In the genomic region with DNA sequence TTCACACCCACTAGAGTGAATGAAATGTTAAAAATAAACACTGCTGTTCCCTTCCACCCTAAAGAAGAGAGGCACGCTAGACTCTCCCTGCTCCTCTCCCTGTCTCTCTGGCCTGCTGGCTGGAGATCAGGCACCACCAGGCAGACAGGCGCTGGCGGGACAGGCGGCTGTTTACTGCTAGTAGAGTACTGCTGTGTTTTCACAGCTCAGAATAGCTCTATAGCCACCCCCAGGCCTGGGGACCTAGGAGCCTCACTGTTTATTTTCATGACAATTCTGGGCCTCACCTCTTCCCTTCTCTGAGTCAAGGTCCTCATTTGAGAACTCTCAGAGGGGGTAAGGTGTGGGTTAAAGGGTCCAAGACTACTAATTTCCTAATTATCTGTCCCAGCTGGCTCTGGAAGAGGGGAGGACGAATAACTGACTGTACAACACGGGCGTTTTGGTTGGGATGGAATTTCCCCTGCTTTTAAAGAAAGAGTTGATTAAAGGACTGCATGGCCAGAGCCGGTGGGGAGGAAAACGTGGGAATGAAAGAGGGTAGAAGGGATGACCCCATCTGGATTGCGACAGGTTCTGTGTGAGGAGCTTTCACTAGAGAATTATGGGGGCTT, we compare ENCODE assay signal across 11 cellular contexts. TPM values are rescaled to one million over a fixed set of nuclear protein-coding genes. Genes with fewer than 3 reads are reported as not detected.
DNase-seq lines count a peak whose midpoint lies in the region; ATAC-seq and TF ChIP-seq lines count a peak whose summit lies in the region.
"Had no signal": no experiment of that assay in that cellular context is flagged by ENCODE, and none has a peak within 500 bp of the region (broad histone marks: within the 10 kb centered on the region; RNA-seq: fewer than 3 reads in every experiment).

No MANE protein-coding gene starts in this region.

- H3K27ac ChIP-seq in ascending aorta (peak overlapping the region; percentile 81 to 88), PC-3 (ENCODE audit: low read length) (no peak overlapping the region)

- no peak overlapping the region for H2AFZ ChIP-seq in PC-3 (ENCODE audit: low read length)

- intact Hi-C loops in ascending aorta (cut with DNase I) = loop anchor here (5.0 kb wide), 1 partner anchor 36 kb away; no protein-coding TSS in a partner anchor
- intact Hi-C loops in posterior vena cava (cut with DNase I) = no loop called here
- intact Hi-C loops in PC-3 (cut with micrococcal nuclease) = no loop called here

- H4K20me1 ChIP-seq in PC-3 (ENCODE audit: low read length) = no peaks in the 10 kb centered on the region

- H3F3A ChIP-seq in PC-3 (ENCODE audit: low read length, unreplicated experiment) = no peaks in the 10 kb centered on the region

- CTCF ChIA-PET in PC-3 (lab: Charles Lee) = no interaction called here

- H3K4me1 ChIP-seq in ascending aorta (peaks cover 28 to 40% of the 10 kb centered on the region in 2 donors), PC-3 (ENCODE audit: insufficient read depth, low read length) (peaks cover 17% of the 10 kb centered on the region)

- POLR2A ChIA-PET in PC-3 (lab: Charles Lee; ENCODE audit: unreplicated experiment) = no interaction called here

- H3K9me3 ChIP-seq in ascending aorta (no peaks in the 10 kb centered on the region), PC-3 (ENCODE audit: low read length) (no peaks in the 10 kb centered on the region)

- TF ChIP-seq CTCF in ascending aorta (IDR thresholded peaks at IDR 0.05) = no peak
- no peak for TF ChIP-seq CTCF in PC-3 (conservative IDR thresholded peaks at IDR 0.05; ENCODE audit: low read depth, low read length)

- H3K9ac ChIP-seq in PC-3 (ENCODE audit: low read length) = no peak overlapping the region

- no peaks in the 10 kb centered on the region for H3K9me2 ChIP-seq in PC-3 (replicated peaks; ENCODE audit: low read length)

- ATAC-seq in PC-3 = no peak
- no peak for ATAC-seq in HG03025 (IDR thresholded peaks at IDR 0.05; ENCODE audit: low FRiP score, unreplicated experiment)
- no peak for ATAC-seq in HG03045 (IDR thresholded peaks at IDR 0.05; ENCODE audit: unreplicated experiment)

- BruUV-seq in PC-3 (replicated peaks; lab: Mats Ljungman, UMichigan) = no TSS peak

- no peaks in the 10 kb centered on the region for H3K79me2 ChIP-seq in PC-3 (ENCODE audit: low read length)

- H3K27me3 ChIP-seq in ascending aorta (no peaks in the 10 kb centered on the region), PC-3 (ENCODE audit: low read length) (no peaks in the 10 kb centered on the region)

- H3K36me3 ChIP-seq in ascending aorta (no peaks in the 10 kb centered on the region), PC-3 (ENCODE audit: low read depth, low read length) (no peaks in the 10 kb centered on the region)

- DNase-seq in COR-L47 (lab: John Stamatoyannopoulos, UW) (peak; percentile 3), ascending aorta (ENCODE audit: low spot score in 2 of 2) (peak; percentile 9 to 75), iPS-NIHi7 (ENCODE audit: extremely low spot score) (peak; percentile 76), posterior vena cava (ENCODE audit: low spot score) (peak; percentile 90), T-helper 2 cell (no peak), PC-3 (no peak)
- DNase-seq: activated naive CD4-positive, alpha-beta T cell treated with anti-CD3 and anti-CD28 coated beads, Interleukin-2, amount 10 ng/mL, durations not matched to agents 7 days and 5 days; Calu3; NCI-H2029 had no signal

- no peak overlapping the region for H3K4me2 ChIP-seq in PC-3 (ENCODE audit: low read length)

- no peak overlapping the region for H3K4me3 ChIP-seq in ascending aorta
- no peak overlapping the region for H3K4me3 ChIP-seq in PC-3 (ENCODE audit: low read length)

RNA-seq across cellular contexts. Expression of a gene that starts 9.0 kb away (rescaled TPM):
- not detected for total RNA-seq in ascending aorta
- not detected for total RNA-seq in posterior vena cava
- total RNA-seq in PC-3 (2014; rRNA removed) = not detected in 2 replicates
- total RNA-seq: Calu3 had no signal

RNA-seq across cellular contexts. Expression of a gene that starts 40.6 kb away (rescaled TPM):
- 128 TPM for total RNA-seq in ascending aorta
- 100 to 1,000 TPM; 223 to 342 TPM for total RNA-seq in posterior vena cava
- total RNA-seq in PC-3 (2014; rRNA removed) = 0.26 and 0.35 TPM in 2 replicates

RNA-seq across cellular contexts. Expression of a gene that starts 47.3 kb away (rescaled TPM):
- not detected for total RNA-seq in ascending aorta
- total RNA-seq in posterior vena cava = under 1 TPM; 0.86 to 0.88 TPM
- total RNA-seq in PC-3 (2014; rRNA removed) = 0.63 and 1.4 TPM in 2 replicates

RNA-seq across cellular contexts. Expression of a gene that starts 58.4 kb away (rescaled TPM):
- total RNA-seq in ascending aorta = 29.7 TPM
- total RNA-seq in posterior vena cava = 10 to 100 TPM; 68.2 to 80.6 TPM
- total RNA-seq in PC-3 (2014; rRNA removed) = 107 and 123 TPM in 2 replicates

Comparison
In these comparisons a context has a peak if more than half of its experiments do, and no peak if none do; other contexts are left out.
1. DNase-seq: peak in COR-L47 (single experiment), ascending aorta (2 of 2), iPS-NIHi7 (single experiment) and posterior vena cava (single experiment); none in T-helper 2 cell (0 of 5) and PC-3 (single experiment).
2. RNA of a gene that starts 40.6 kb away (total RNA-seq): 223 to 342 TPM in posterior vena cava and 128 TPM in ascending aorta (single experiment); 0.26 to 0.35 TPM in PC-3; every median in the first group is over 10 times any median in the second.